ENCODE assay signal across 17 cellular contexts in the genomic region with DNA sequence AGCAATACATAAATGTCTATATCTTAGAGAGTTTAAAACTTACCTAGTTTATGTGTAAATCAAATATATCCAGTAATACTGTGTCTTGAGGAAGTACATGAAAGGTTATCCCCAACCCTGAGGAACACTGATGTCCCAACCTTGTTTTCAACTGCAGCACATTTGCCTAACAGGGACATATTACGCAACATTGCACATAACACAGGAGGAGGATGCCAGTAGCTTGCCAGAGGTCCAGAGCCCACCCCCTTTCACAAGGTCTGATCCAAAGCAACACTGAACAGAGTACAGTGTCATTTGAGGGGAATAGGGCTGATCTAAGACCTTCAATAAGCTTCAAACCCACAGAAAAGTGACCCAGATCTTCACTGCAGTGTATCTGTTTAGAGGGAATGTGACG.
DNase-seq lines count a peak whose midpoint lies in the region; ATAC-seq and TF ChIP-seq lines count a peak whose summit lies in the region.
"Had no signal": no experiment of that assay in that cellular context is flagged by ENCODE, and none has a peak within 500 bp of the region (broad histone marks: within the 10 kb centered on the region; RNA-seq: fewer than 3 reads in every experiment).

No MANE protein-coding gene starts in this region.

- H3K27me3 ChIP-seq in HL-60 (ENCODE audit: insufficient read depth, poor library complexity, severe bottlenecking), result no peaks in the 10 kb centered on the region
- H3K27me3 ChIP-seq in gastroesophageal sphincter, result no peaks in the 10 kb centered on the region
- H3K27me3 ChIP-seq in gastrocnemius medialis, result no peaks in the 10 kb centered on the region
- H3K27me3 ChIP-seq: BE2C had no signal

- TF ChIP-seq EP300 in gastroesophageal sphincter (IDR thresholded peaks at IDR 0.05), result no peak

- TF ChIP-seq POLR2A in gastroesophageal sphincter (IDR thresholded peaks at IDR 0.05), result no peak
- TF ChIP-seq POLR2A in gastrocnemius medialis (IDR thresholded peaks at IDR 0.05), result no peak

- intact Hi-C loops in gastrocnemius medialis (cut with DNase I; ENCODE audit: low total_unique reads), result no loop called here

- 100% methylated on average over 1 of the region's 2 CpGs for WGBS in gastroesophageal sphincter (ENCODE audit: low coverage in 1 of 2), 2 donors

- in situ Hi-C loops in gastrocnemius medialis (cut with MboI; ENCODE audit: low sequenced_read_pairs in 4 of 4), result no loop called here

- H3K27ac Mint-ChIP-seq in glutamatergic neuron (ENCODE audit: unreplicated experiment), result no peak overlapping the region
- H3K27ac Mint-ChIP-seq: activated naive CD8-positive, alpha-beta T cell treated with anti-CD3 and anti-CD28 coated beads, Interleukin-2, amount 10 ng/mL, durations not matched to agents 7 days and 5 days; nephron had no signal

- no peaks in the 10 kb centered on the region for H3K36me3 ChIP-seq in gastroesophageal sphincter
- no peaks in the 10 kb centered on the region for H3K36me3 ChIP-seq in gastrocnemius medialis
- H3K36me3 ChIP-seq: BE2C had no signal

- H3K27me3 Mint-ChIP-seq in glutamatergic neuron (ENCODE audit: unreplicated experiment), result no peaks in the 10 kb centered on the region

- no peaks in the 10 kb centered on the region for H3K4me1 Mint-ChIP-seq in glutamatergic neuron (ENCODE audit: low read depth, unreplicated experiment)

- peak; percentile 69 to 89 for DNase-seq in HL-60 (ENCODE audit: low read depth in 1 of 2, low spot score in 1 of 2)
- peak; percentile 22 for DNase-seq in OCI-M1 (lab: John Stamatoyannopoulos, UW)
- peak; percentile 30 to 51 for DNase-seq in gastrocnemius medialis
- no peak for DNase-seq in glutamatergic neuron
- no peak for DNase-seq in NCI-H446 treated with DMSO at 0.1 percent for 48 hours (lab: John Stamatoyannopoulos, UW)
- DNase-seq: activated CD4-positive, alpha-beta T cell treated with anti-CD3 and anti-CD28 coated beads, Interleukin-2, amount 50 U/mL, for 48 hours; activated naive CD8-positive, alpha-beta T cell treated with anti-CD3 and anti-CD28 coated beads, Interleukin-2, amount 10 ng/mL, durations not matched to agents 7 days and 5 days; activated T-cell treated with anti-CD3 and anti-CD28 coated beads, Interleukin-2, amount 50 U/mL, for 48 hours; BE2C; mammary epithelial cell; MM.1S; retina; stimulated activated CD4-positive, alpha-beta T cell treated with anti-CD3 and anti-CD28 coated beads, Interleukin-1b, Interleukin-23, amount 100 ng/mL, for 48 hours had no signal

- H3K27ac ChIP-seq in HL-60 (replicated peaks) (no peak overlapping the region), gastroesophageal sphincter (no peak overlapping the region), gastrocnemius medialis (no peak overlapping the region)

- H3K4me3 ChIP-seq in HL-60 (replicated peaks; ENCODE audit: insufficient read depth, low read length) (no peak overlapping the region), gastroesophageal sphincter (no peak overlapping the region), gastrocnemius medialis (no peak overlapping the region)

- H3K4me3 Mint-ChIP-seq in glutamatergic neuron (ENCODE audit: unreplicated experiment), result no peak overlapping the region
- H3K4me3 Mint-ChIP-seq: activated naive CD8-positive, alpha-beta T cell treated with anti-CD3 and anti-CD28 coated beads, Interleukin-2, amount 10 ng/mL, durations not matched to agents 7 days and 5 days; nephron had no signal

- no peaks in the 10 kb centered on the region for H3K9me3 Mint-ChIP-seq in glutamatergic neuron (ENCODE audit: unreplicated experiment)

- ATAC-seq in gastroesophageal sphincter (peak; percentile 84), gastrocnemius medialis (peak; percentile 69 to 85), HG03378 (IDR thresholded peaks at IDR 0.05; ENCODE audit: unreplicated experiment) (no peak), GM19035 (IDR thresholded peaks at IDR 0.05; ENCODE audit: unreplicated experiment) (no peak)

- no peaks in the 10 kb centered on the region for H3K36me3 Mint-ChIP-seq in glutamatergic neuron (ENCODE audit: unreplicated experiment)
- H3K36me3 Mint-ChIP-seq: activated naive CD8-positive, alpha-beta T cell treated with anti-CD3 and anti-CD28 coated beads, Interleukin-2, amount 10 ng/mL, durations not matched to agents 7 days and 5 days had no signal

- H3K4me1 ChIP-seq in gastroesophageal sphincter (peaks cover 0 to 16% (median 0%) of the 10 kb centered on the region in 3 donors), gastrocnemius medialis (no peaks in the 10 kb centered on the region)
- H3K4me1 ChIP-seq: BE2C had no signal

- TF ChIP-seq CTCF in HL-60 (IDR thresholded peaks at IDR 0.05; ENCODE audit: insufficient read depth, low read length), result no peak
- no peak for TF ChIP-seq CTCF in gastroesophageal sphincter (IDR thresholded peaks at IDR 0.05)
- TF ChIP-seq CTCF in gastrocnemius medialis (IDR thresholded peaks at IDR 0.05 in 4 of 5, conservative IDR thresholded peaks at IDR 0.05 in 1 of 5), result no peak
- no peak for TF ChIP-seq CTCF in glutamatergic neuron (IDR thresholded peaks at IDR 0.05; ENCODE audit: partially characterized antibody, unreplicated experiment)

- H3K9me3 ChIP-seq in gastroesophageal sphincter, result no peaks in the 10 kb centered on the region
- no peaks in the 10 kb centered on the region for H3K9me3 ChIP-seq in gastrocnemius medialis
- H3K9me3 ChIP-seq: BE2C had no signal

Comparison
In these comparisons a context has a peak if more than half of its experiments do, and no peak if none do; other contexts are left out.
1. DNase-seq: peak in HL-60 (2 of 2), OCI-M1 (single experiment) and gastrocnemius medialis (2 of 2); none in glutamatergic neuron (single experiment) and NCI-H446 treated with DMSO at 0.1 percent for 48 hours (single experiment).
2. ATAC-seq: peak in gastroesophageal sphincter (single experiment) and gastrocnemius medialis (2 of 2); none in HG03378 (single experiment) and GM19035 (single experiment).